In genomic region chr20:51941503-51941902, GRCh38 we compare ENCODE assay signal across 21 cellular contexts.
"Had no signal": no experiment of that assay in that cellular context is flagged by ENCODE, and none has a peak within 500 bp of the region (broad histone marks: within the 10 kb centered on the region; RNA-seq: fewer than 3 reads in every experiment).

No MANE protein-coding gene starts in this region.

- H3K4me2 ChIP-seq: hepatocyte had no signal

- H3K36me3 ChIP-seq: gastroesophageal sphincter, heart left ventricle, left lung, prostate gland, right atrium auricular region, stomach, thyroid gland, vagina had no signal

- H3K9me3 Mint-ChIP-seq: stimulated activated effector memory CD8-positive, alpha-beta T cell treated with anti-CD3 and anti-CD28 coated beads, Interleukin-12 subunit alpha, Interleukin-12 subunit beta, amount 100 ng/mL, for 72 hours had no signal

- H3K27ac ChIP-seq: dorsolateral prefrontal cortex, foreskin keratinocyte, gastroesophageal sphincter, heart left ventricle, hepatocyte, left lung, parathyroid adenoma, prostate gland, right atrium auricular region, stomach, thyroid gland, vagina had no signal

- H3K4me3 ChIP-seq: dorsolateral prefrontal cortex, gastroesophageal sphincter, heart left ventricle, hepatocyte, left lung, prostate gland, right atrium auricular region, stomach, thyroid gland, vagina had no signal

- H3K4me1 Mint-ChIP-seq: stimulated activated effector memory CD8-positive, alpha-beta T cell treated with anti-CD3 and anti-CD28 coated beads, Interleukin-12 subunit alpha, Interleukin-12 subunit beta, amount 100 ng/mL, for 72 hours had no signal

- H3K27ac Mint-ChIP-seq: naive thymus-derived CD8-positive, alpha-beta T cell; stimulated activated effector memory CD8-positive, alpha-beta T cell treated with anti-CD3 and anti-CD28 coated beads, Interleukin-12 subunit alpha, Interleukin-12 subunit beta, amount 100 ng/mL, for 72 hours had no signal

- DNase-seq: dorsolateral prefrontal cortex; effector CD4-positive, alpha-beta T cell; foreskin keratinocyte; heart left ventricle; left cardiac atrium; left lung; naive thymus-derived CD8-positive, alpha-beta T cell; stimulated activated CD4-positive, alpha-beta T cell treated with anti-CD3 and anti-CD28 coated beads, Interleukin-2, amount 100 ng/mL, for 24 hours; stimulated activated CD4-positive, alpha-beta T cell treated with anti-CD3 and anti-CD28 coated beads, Interleukin-4, amount 100 ng/mL, for 24 hours; stimulated activated naive CD4-positive, alpha-beta T cell treated with Interleukin-2 at 50 U/mL for 16 hours; stomach; thyroid gland had no signal

- H2AFZ ChIP-seq: hepatocyte, parathyroid adenoma had no signal

- FAIRE-seq: colon had no signal

- H3K4me1 ChIP-seq: foreskin keratinocyte, gastroesophageal sphincter, heart left ventricle, left lung, parathyroid adenoma, prostate gland, right atrium auricular region, stomach, thyroid gland had no signal

- H3K4me3 Mint-ChIP-seq: naive thymus-derived CD8-positive, alpha-beta T cell; stimulated activated effector memory CD8-positive, alpha-beta T cell treated with anti-CD3 and anti-CD28 coated beads, Interleukin-12 subunit alpha, Interleukin-12 subunit beta, amount 100 ng/mL, for 72 hours had no signal

- H3K36me3 Mint-ChIP-seq: naive thymus-derived CD8-positive, alpha-beta T cell; stimulated activated effector memory CD8-positive, alpha-beta T cell treated with anti-CD3 and anti-CD28 coated beads, Interleukin-12 subunit alpha, Interleukin-12 subunit beta, amount 100 ng/mL, for 72 hours had no signal

- H3K9ac ChIP-seq: parathyroid adenoma had no signal

- ATAC-seq: foreskin keratinocyte; gastroesophageal sphincter; heart left ventricle; left cardiac atrium; left lung; naive thymus-derived CD8-positive, alpha-beta T cell; sciatic nerve; stimulated activated effector memory CD8-positive, alpha-beta T cell treated with anti-CD3 and anti-CD28 coated beads, Interleukin-12 subunit alpha, Interleukin-12 subunit beta, amount 100 ng/mL, for 72 hours had no signal

- H3K27me3 ChIP-seq: dorsolateral prefrontal cortex, foreskin keratinocyte, gastroesophageal sphincter, heart left ventricle, hepatocyte, left lung, right atrium auricular region, stomach, thyroid gland, vagina had no signal

- H3K9me3 ChIP-seq: gastroesophageal sphincter, heart left ventricle, left lung, prostate gland, right atrium auricular region, stomach, thyroid gland, vagina had no signal

- H3K79me2 ChIP-seq: hepatocyte, parathyroid adenoma had no signal
